8 cellular contexts compared by ENCODE assay signal in the genomic region with DNA sequence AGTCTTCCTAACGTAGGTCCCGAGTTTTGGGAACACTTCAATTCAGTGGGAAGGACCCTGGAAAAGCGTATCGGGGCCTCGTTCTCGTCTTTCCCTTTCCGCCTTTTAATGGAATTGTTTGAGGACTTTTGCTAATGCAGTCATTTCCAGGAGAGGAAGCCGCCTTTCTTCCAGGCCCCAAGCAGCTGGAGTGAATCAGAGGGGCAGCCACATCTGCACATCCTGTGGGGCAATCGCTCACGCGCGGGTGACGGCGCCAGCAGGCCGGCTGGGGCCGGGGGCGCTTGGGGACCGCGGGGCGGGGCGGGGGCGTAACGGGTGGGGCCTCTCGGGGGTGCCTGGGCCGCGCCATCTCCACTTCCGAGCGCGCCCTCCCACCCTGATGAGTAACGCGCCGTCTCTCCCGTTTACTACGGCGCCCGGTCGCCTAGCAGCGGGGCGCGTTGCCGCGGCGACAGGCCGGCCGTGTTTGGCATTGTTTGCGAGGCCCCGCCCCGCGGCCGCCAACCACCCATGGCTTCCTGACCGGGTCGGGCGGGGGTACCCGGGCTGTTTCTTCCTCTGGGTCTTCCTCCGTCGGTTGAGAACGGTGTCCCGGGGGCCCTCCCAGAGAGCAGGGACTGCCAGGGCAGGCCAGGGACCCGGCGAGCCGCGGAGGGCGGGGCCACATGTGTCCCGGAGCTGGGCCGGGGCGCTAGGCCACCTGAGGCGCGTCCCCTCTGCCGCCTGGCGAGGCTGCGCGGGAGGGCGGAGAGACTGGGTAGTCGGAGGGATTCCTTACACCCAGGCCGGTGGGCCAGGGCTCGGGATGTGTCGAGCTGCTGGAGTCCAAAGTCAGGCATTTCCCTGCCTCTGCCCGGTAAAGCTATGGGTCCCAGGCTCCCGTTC. TPM values are rescaled to one million over a fixed set of nuclear protein-coding genes. Genes with fewer than 3 reads are reported as not detected.
DNase-seq lines count a peak whose midpoint lies in the region; TF ChIP-seq lines count a peak whose summit lies in the region.

No MANE protein-coding gene starts in this region.

- H3K4me1 ChIP-seq in right atrium auricular region (peaks cover 0 to 52% of the 10 kb centered on the region in 2 donors), uterus (peaks cover 0 to 7% of the 10 kb centered on the region in 2 donors)

- no peaks in the 10 kb centered on the region for H3K27me3 ChIP-seq in right atrium auricular region
- no peaks in the 10 kb centered on the region for H3K27me3 ChIP-seq in uterus

- intact Hi-C loops in uterus (cut with DNase I; ENCODE audit: low total_unique reads): no loop called here

- peak overlapping the region; percentile 86 to 91 for H3K27ac ChIP-seq in right atrium auricular region
- H3K27ac ChIP-seq in uterus: peak overlapping the region; percentile 89 to 99

- peak overlapping the region; percentile 85 for H3K4me3 Mint-ChIP-seq in HFFc6
- peak overlapping the region; percentile 74 for H3K4me3 Mint-ChIP-seq in T-helper 1 cell treated with Interleukin-12 subunit alpha and Interleukin-12 subunit beta and Interleukin-4 antibody, amounts not matched to agents 30 μg/mL and 1 μg/mL, for 36 hours

- H3K27me3 Mint-ChIP-seq in HFFc6 (ENCODE audit: insufficient read depth): peaks cover 3% of the 10 kb centered on the region; the same call in 1 of the 2 replicates
- peaks cover 3% of the 10 kb centered on the region for H3K27me3 Mint-ChIP-seq in T-helper 1 cell treated with Interleukin-12 subunit alpha and Interleukin-12 subunit beta and Interleukin-4 antibody, amounts not matched to agents 30 μg/mL and 1 μg/mL, for 36 hours (ENCODE audit: low read depth)

- peak; percentile 93 for DNase-seq in HFFc6
- peak; percentile 94 for DNase-seq in NAMALWA (ENCODE audit: low spot score)
- DNase-seq in amygdala (lab: John Stamatoyannopoulos, UW): peak in 53 of 56 donors; percentile 16 to 94 (median 68)
- DNase-seq in right atrium auricular region (ENCODE audit: low spot score): peak; percentile 97
- peak; percentile 76 for DNase-seq in putamen (ENCODE audit: low spot score)
- peak; percentile 90 to 94 for DNase-seq in uterus

- H3K36me3 Mint-ChIP-seq in HFFc6 (ENCODE audit: low read depth): no peaks in the 10 kb centered on the region
- H3K36me3 Mint-ChIP-seq in T-helper 1 cell treated with Interleukin-12 subunit alpha and Interleukin-12 subunit beta and Interleukin-4 antibody, amounts not matched to agents 30 μg/mL and 1 μg/mL, for 36 hours (ENCODE audit: low read depth): no peaks in the 10 kb centered on the region

- H3K4me1 Mint-ChIP-seq in HFFc6 (ENCODE audit: low read depth): peaks cover 74% of the 10 kb centered on the region
- peaks cover 32% of the 10 kb centered on the region for H3K4me1 Mint-ChIP-seq in T-helper 1 cell treated with Interleukin-12 subunit alpha and Interleukin-12 subunit beta and Interleukin-4 antibody, amounts not matched to agents 30 μg/mL and 1 μg/mL, for 36 hours (ENCODE audit: low read depth)

- H3K9me3 ChIP-seq in right atrium auricular region: no peaks in the 10 kb centered on the region
- no peaks in the 10 kb centered on the region for H3K9me3 ChIP-seq in uterus

- TF ChIP-seq CTCF in HFFc6 (IDR thresholded peaks at IDR 0.05): 0 out of 2 replicates have a peak, but pooled peaks have one; percentile 8
- TF ChIP-seq CTCF in right atrium auricular region (IDR thresholded peaks at IDR 0.05): peak in 1 of 2 donors; percentile 2
- TF ChIP-seq CTCF in uterus (IDR thresholded peaks at IDR 0.05): no peak

- H3K27ac Mint-ChIP-seq in HFFc6: peak overlapping the region; percentile 99
- H3K27ac Mint-ChIP-seq in T-helper 1 cell treated with Interleukin-12 subunit alpha and Interleukin-12 subunit beta and Interleukin-4 antibody, amounts not matched to agents 30 μg/mL and 1 μg/mL, for 36 hours: peak overlapping the region; percentile 71

- H3K36me3 ChIP-seq in right atrium auricular region (no peaks in the 10 kb centered on the region), uterus (no peaks in the 10 kb centered on the region)

- TF ChIP-seq POLR2A in GM10847 (IDR thresholded peaks at IDR 0.05; ENCODE audit: extremely low read depth, insufficient read length) (peak; percentile 6), uterus (IDR thresholded peaks at IDR 0.05) (peak in 1 of 2 donors; percentile 56)

- H3K4me3 ChIP-seq in right atrium auricular region (peak overlapping the region; percentile 45 to 58), uterus (peak overlapping the region; percentile 38 to 44)

- H3K9me3 Mint-ChIP-seq in HFFc6: no peaks in the 10 kb centered on the region
- no peaks in the 10 kb centered on the region for H3K9me3 Mint-ChIP-seq in T-helper 1 cell treated with Interleukin-12 subunit alpha and Interleukin-12 subunit beta and Interleukin-4 antibody, amounts not matched to agents 30 μg/mL and 1 μg/mL, for 36 hours

RNA-seq across cellular contexts. Expression of a gene that starts 2.3 kb away (rescaled TPM):
- total RNA-seq in HFFc6 (2021; fragmentation: NEBNext Ultra II Directional; extraction: Animal tissue kit (Norgen Biotek cat#: 25700)): 1 to 10 TPM in 2 of 6 experiments, under 1 TPM in 4; 0.48 to 1.0 (median 0.75) TPM
- not detected for total RNA-seq in right atrium auricular region
- total RNA-seq in uterus: not detected

RNA-seq across cellular contexts. Expression of a gene that starts 56.9 kb away (rescaled TPM):
- total RNA-seq in HFFc6 (2021; fragmentation: NEBNext Ultra II Directional; extraction: Animal tissue kit (Norgen Biotek cat#: 25700)): 1 to 10 TPM; 3.0 to 4.6 (median 3.7) TPM
- total RNA-seq in right atrium auricular region (1 to 10 TPM; 1.7 to 4.6 TPM), uterus (1 to 10 TPM; 2.4 to 8.3 (median 4.6) TPM)

Comparison
In these comparisons a context has a peak if more than half of its experiments do, and no peak if none do; other contexts are left out.
1. Peak in every context shown above with its lines: DNase-seq, H3K4me3 ChIP-seq and H3K27ac ChIP-seq.